Comparison of ENCODE assay signal across 8 cellular contexts in genomic region chr5:177444106-177445051, GRCh38. TPM values are rescaled to one million over a fixed set of nuclear protein-coding genes. Genes with fewer than 3 reads are reported as not detected.
DNase-seq lines count a peak whose midpoint lies in the region; ATAC-seq and TF ChIP-seq lines count a peak whose summit lies in the region.
"Had no signal": no experiment of that assay in that cellular context is flagged by ENCODE, and none has a peak within 500 bp of the region (broad histone marks: within the 10 kb centered on the region; RNA-seq: fewer than 3 reads in every experiment).

No MANE protein-coding gene starts in this region.

- intact Hi-C loops in upper lobe of right lung (cut with DNase I) = no loop called here

- no peaks in the 10 kb centered on the region for H3K27me3 Mint-ChIP-seq in naive thymus-derived CD8-positive, alpha-beta T cell

- peaks cover 22% of the 10 kb centered on the region for H3K4me1 ChIP-seq in upper lobe of right lung

- peaks cover 25% of the 10 kb centered on the region for H3K36me3 ChIP-seq in upper lobe of right lung

- peaks cover 9% of the 10 kb centered on the region for H3K27me3 ChIP-seq in upper lobe of right lung

- H3K9me3 Mint-ChIP-seq in naive thymus-derived CD8-positive, alpha-beta T cell = no peaks in the 10 kb centered on the region

- no peaks in the 10 kb centered on the region for H3K9me3 ChIP-seq in upper lobe of right lung

- no peak overlapping the region for H3K4me3 ChIP-seq in upper lobe of right lung

- peak overlapping the region; percentile 8 to 89 (median 80) for H3K4me3 Mint-ChIP-seq in naive thymus-derived CD8-positive, alpha-beta T cell

- TF ChIP-seq CTCF in upper lobe of right lung (IDR thresholded peaks at IDR 0.05) = no peak

- H3K4me1 Mint-ChIP-seq in naive thymus-derived CD8-positive, alpha-beta T cell = peaks cover 39 to 67% (median 59%) of the 10 kb centered on the region in 4 donors

- H3K36me3 Mint-ChIP-seq in naive thymus-derived CD8-positive, alpha-beta T cell = peaks cover 0 to 28% (median 1%) of the 10 kb centered on the region in 3 donors

- peak; percentile 8 to 26 for ATAC-seq in naive thymus-derived CD8-positive, alpha-beta T cell
- ATAC-seq in upper lobe of right lung = no peak

- POLR2A ChIA-PET in naive thymus-derived CD8-positive, alpha-beta T cell (lab: Charles Lee) = interaction anchor here (0.7 to 25.4 kb wide), 8 partner anchors 8 to 93 kb away, joined by 3 to 1530 read pairs (median 5); partner anchors contain the start of genes F12, GRK6, LMAN2 and PDLIM7

- DNase-seq in SKM-1 treated with dmso at 0.1 percent for 144 hours (lab: John Stamatoyannopoulos, UW; ENCODE audit: unreplicated experiment) = peak; percentile 15
- no peak for DNase-seq in SKM-1 (lab: John Stamatoyannopoulos, UW; ENCODE audit: unreplicated experiment)
- DNase-seq in T-helper 22 cell (ENCODE audit: low read depth) = peak; percentile 47
- peak in 3 of 10 donors; percentile 33 to 50 (median 42) for DNase-seq in naive thymus-derived CD8-positive, alpha-beta T cell
- DNase-seq in AG20443 (ENCODE audit: low spot score) = no peak
- no peak for DNase-seq in upper lobe of right lung
- DNase-seq: cerebellar nuclear complex had no signal

- H3K27ac Mint-ChIP-seq in naive thymus-derived CD8-positive, alpha-beta T cell = peak overlapping the region; percentile 91 to 98 (median 96)

- no peak overlapping the region for H3K27ac ChIP-seq in upper lobe of right lung

RNA-seq across cellular contexts. Expression of gene PRR7, which starts 2.2 kb away (rescaled TPM):
- total RNA-seq in naive thymus-derived CD8-positive, alpha-beta T cell = 1 to 10 TPM; 7.6 to 7.7 TPM
- 10 to 100 TPM; 14.6 to 21.6 (median 20.6) TPM for polyA plus RNA-seq in naive thymus-derived CD8-positive, alpha-beta T cell
- total RNA-seq in upper lobe of right lung = 2.1 TPM

RNA-seq across cellular contexts. Expression of gene GRK6, which starts 17.9 kb away (rescaled TPM):
- 100 to 1,000 TPM; 176 to 181 TPM for total RNA-seq in naive thymus-derived CD8-positive, alpha-beta T cell
- 100 to 1,000 TPM in 2 of 3 donors, 10 to 100 TPM in 1; 83.1 to 204 (median 104) TPM for polyA plus RNA-seq in naive thymus-derived CD8-positive, alpha-beta T cell
- total RNA-seq in upper lobe of right lung = 43.9 TPM

RNA-seq across cellular contexts. Expression of gene DBN1, which starts 29.1 kb away (rescaled TPM):
- 10 to 100 TPM; 57.0 to 62.9 TPM for total RNA-seq in naive thymus-derived CD8-positive, alpha-beta T cell
- 10 to 100 TPM; 20.5 to 25.3 (median 21.8) TPM for polyA plus RNA-seq in naive thymus-derived CD8-positive, alpha-beta T cell
- total RNA-seq in upper lobe of right lung = 34.6 TPM

RNA-seq across cellular contexts. Expression of gene F12, which starts 35.0 kb away (rescaled TPM):
- total RNA-seq in naive thymus-derived CD8-positive, alpha-beta T cell = not detected
- under 1 TPM; 0.21 to 0.26 (median 0.25) TPM for polyA plus RNA-seq in naive thymus-derived CD8-positive, alpha-beta T cell
- 0.69 TPM for total RNA-seq in upper lobe of right lung
- total RNA-seq: A673 had no signal

RNA-seq across cellular contexts. Expression of gene PFN3, which starts 43.9 kb away (rescaled TPM):
- not detected for total RNA-seq in naive thymus-derived CD8-positive, alpha-beta T cell
- not detected for polyA plus RNA-seq in naive thymus-derived CD8-positive, alpha-beta T cell
- total RNA-seq in upper lobe of right lung = not detected
- total RNA-seq: A673 had no signal

Comparison
In these comparisons a context has a peak if more than half of its experiments do, and no peak if none do; other contexts are left out.
1. DNase-seq: peak in SKM-1 treated with dmso at 0.1 percent for 144 hours (single experiment) and T-helper 22 cell (single experiment); none in SKM-1 (single experiment), AG20443 (single experiment) and upper lobe of right lung (single experiment).